ENCODE assay signal across 25 cellular contexts in genomic region chr20:11320033-11320432, GRCh38.
"Had no signal": no experiment of that assay in that cellular context is flagged by ENCODE, and none has a peak within 500 bp of the region (broad histone marks: within the 10 kb centered on the region; RNA-seq: fewer than 3 reads in every experiment).

No MANE protein-coding gene starts in this region.

- H3K27me3 ChIP-seq: neural progenitor cell, ovary, stomach, thyroid gland, tibial nerve, upper lobe of right lung, uterus had no signal

- DNase-seq: naive thymus-derived CD4-positive, alpha-beta T cell; natural killer cell; occipital lobe; ovary; posterior cingulate gyrus; psoas muscle; right cardiac atrium; stimulated activated CD4-positive, alpha-beta T cell treated with anti-CD3 and anti-CD28 coated beads, Interleukin-15, amount 100 ng/mL, for 24 hours; stimulated activated CD4-positive, alpha-beta T cell treated with anti-CD3 and anti-CD28 coated beads, Interleukin-2, amount 100 ng/mL, for 24 hours; stimulated activated CD4-positive, alpha-beta T cell treated with anti-CD3 and anti-CD28 coated beads, Interleukin-2, amount 100 ng/mL, for 48 hours; stimulated activated CD4-positive, alpha-beta T cell treated with anti-CD3 and anti-CD28 coated beads, Interleukin-4, amount 100 ng/mL, for 24 hours; stimulated activated naive B cell treated with anti-CD40 and anti-IgM and Interleukin-4, amounts not matched to agents 10 μg/mL and 1 μg/mL and 100 μg/mL, for 72 hours; stimulated activated naive CD4-positive, alpha-beta T cell treated with Interleukin-2 at 50 U/mL for 16 hours; stomach; thyroid gland; trophoblast cell; upper lobe of right lung; uterus had no signal

- H3K4me3 ChIP-seq: neural progenitor cell, ovary, psoas muscle, skin epidermis, stomach, thoracic aorta, thyroid gland, tibial nerve, upper lobe of right lung, uterus had no signal

- H3K36me3 ChIP-seq: ovary, stomach, thoracic aorta, thyroid gland, tibial nerve, upper lobe of right lung, uterus had no signal

- H3K27ac ChIP-seq: neural progenitor cell, ovary, parathyroid adenoma, psoas muscle, skin epidermis, stomach, thoracic aorta, thyroid gland, tibial nerve, upper lobe of right lung, uterus had no signal

- H3K4me1 ChIP-seq: neural progenitor cell, parathyroid adenoma, psoas muscle, stomach, thyroid gland, tibial nerve, upper lobe of right lung, uterus had no signal

- H3K9me3 ChIP-seq: ovary, psoas muscle, thyroid gland, upper lobe of right lung, uterus had no signal

- ATAC-seq: naive thymus-derived CD4-positive, alpha-beta T cell; natural killer cell; psoas muscle; right cardiac atrium; sciatic nerve; stimulated activated effector memory CD8-positive, alpha-beta T cell treated with anti-CD3 and anti-CD28 coated beads, Interleukin-12 subunit alpha, Interleukin-12 subunit beta, amount 100 ng/mL, for 72 hours; stimulated activated naive B cell treated with anti-CD40 and anti-IgM and Interleukin-4, amounts not matched to agents 10 μg/mL and 1 μg/mL and 100 μg/mL, for 72 hours; upper lobe of right lung had no signal
